In genomic region chr12:71947645-71948105, GRCh38 we compare ENCODE assay signal across 10 cellular contexts. TPM values are rescaled to one million over a fixed set of nuclear protein-coding genes. Genes with fewer than 3 reads are reported as not detected.
A peak's percentile ranks its signal among the peaks of the same experiment; 100 is the strongest.
DNase-seq lines count a peak whose midpoint lies in the region; ATAC-seq and TF ChIP-seq lines count a peak whose summit lies in the region.
"Had no signal": no experiment of that assay in that cellular context is flagged by ENCODE, and none has a peak within 500 bp of the region (broad histone marks: within the 10 kb centered on the region; RNA-seq: fewer than 3 reads in every experiment).

No MANE protein-coding gene starts in this region.

- H3K27ac Mint-ChIP-seq in brain = peak overlapping the region in 3 of 5 experiments; percentile 42 to 79 (median 54)
- no peak overlapping the region for H3K27ac Mint-ChIP-seq in CD4-positive, alpha-beta memory T cell
- H3K27ac Mint-ChIP-seq in immature natural killer cell = no peak overlapping the region

- DNase-seq in DMS153 treated with DMSO at 0.1 percent for 48 hours (lab: John Stamatoyannopoulos, UW; ENCODE audit: unreplicated experiment) = peak; percentile 95
- DNase-seq in NCI-H2029 treated with DMSO at 0.1 percent for 48 hours (lab: John Stamatoyannopoulos, UW) = peak; percentile 97
- peak in 1 of 2 donors; percentile 56 for DNase-seq in left lung
- DNase-seq in CD4-positive, alpha-beta memory T cell = no peak
- DNase-seq in SKM-1 (lab: John Stamatoyannopoulos, UW; ENCODE audit: unreplicated experiment) = no peak
- no peak for DNase-seq in middle frontal gyrus (ENCODE audit: extremely low spot score, low spot score)
- no peak for DNase-seq in immature natural killer cell
- DNase-seq: activated CD4-positive, alpha-beta T cell treated with anti-CD3 and anti-CD28 coated beads, Interleukin-2, amount 50 U/mL, for 48 hours; DND-41 had no signal

- CTCF ChIA-PET in CD4-positive, alpha-beta memory T cell (lab: Charles Lee; ENCODE audit: partially characterized antibody) = no interaction called here

- TF ChIP-seq CTCF in brain (conservative IDR thresholded peaks at IDR 0.05) (no peak), left lung (IDR thresholded peaks at IDR 0.05) (no peak)

- H3K27me3 ChIP-seq in left lung = peaks cover 0 to 16% of the 10 kb centered on the region in 2 donors
- peaks cover 5% of the 10 kb centered on the region for H3K27me3 ChIP-seq in CD4-positive, alpha-beta memory T cell (ENCODE audit: insufficient read depth, low read length)

- peak; percentile 92 for ATAC-seq in left lung

- no peaks in the 10 kb centered on the region for H3K9me3 ChIP-seq in left lung
- no peaks in the 10 kb centered on the region for H3K9me3 ChIP-seq in CD4-positive, alpha-beta memory T cell (ENCODE audit: control insufficient read depth in 1 of 2, low read length in 2 of 2)

- peaks cover 0 to 3% (median 0%) of the 10 kb centered on the region in 5 experiments for H3K9me3 Mint-ChIP-seq in brain
- peaks cover 0 to 2% (median 0%) of the 10 kb centered on the region in 8 donors for H3K9me3 Mint-ChIP-seq in CD4-positive, alpha-beta memory T cell
- no peaks in the 10 kb centered on the region for H3K9me3 Mint-ChIP-seq in immature natural killer cell

- intact Hi-C loops in left lung (cut with DNase I) = no loop called here
- intact Hi-C loops in CD4-positive, alpha-beta memory T cell (cut with micrococcal nuclease) = no loop called here

- no peaks in the 10 kb centered on the region for H3K36me3 ChIP-seq in left lung
- H3K36me3 ChIP-seq in CD4-positive, alpha-beta memory T cell (ENCODE audit: insufficient read depth, low read length) = no peaks in the 10 kb centered on the region

- POLR2A ChIA-PET in CD4-positive, alpha-beta memory T cell (lab: Charles Lee; ENCODE audit: partially characterized antibody) = no interaction called here

- peak overlapping the region in 1 of 2 donors; percentile 24 for H3K27ac ChIP-seq in left lung
- H3K27ac ChIP-seq in CD4-positive, alpha-beta memory T cell (ENCODE audit: low read depth, low read length) = no peak overlapping the region

- H3K27me3 Mint-ChIP-seq in brain (peaks cover 5% of the 10 kb centered on the region), immature natural killer cell (ENCODE audit: low read depth in 3 of 3) (peaks cover 5 to 16% (median 7%) of the 10 kb centered on the region in 3 donors)
- H3K27me3 Mint-ChIP-seq in CD4-positive, alpha-beta memory T cell = peaks cover 14 to 27% of the 10 kb centered on the region in 2 donors

- H3K36me3 Mint-ChIP-seq in brain (no peaks in the 10 kb centered on the region), immature natural killer cell (no peaks in the 10 kb centered on the region)
- no peaks in the 10 kb centered on the region for H3K36me3 Mint-ChIP-seq in CD4-positive, alpha-beta memory T cell

- no peaks in the 10 kb centered on the region for H3K4me1 ChIP-seq in left lung
- H3K4me1 ChIP-seq in CD4-positive, alpha-beta memory T cell (ENCODE audit: insufficient read depth, low read length) = no peaks in the 10 kb centered on the region

- peak overlapping the region in 4 of 5 experiments; percentile 15 to 73 (median 32) for H3K4me3 Mint-ChIP-seq in brain
- no peak overlapping the region for H3K4me3 Mint-ChIP-seq in CD4-positive, alpha-beta memory T cell
- no peak overlapping the region for H3K4me3 Mint-ChIP-seq in immature natural killer cell

- H3K4me1 Mint-ChIP-seq in brain (peaks cover 38% of the 10 kb centered on the region), immature natural killer cell (no peaks in the 10 kb centered on the region)
- no peaks in the 10 kb centered on the region for H3K4me1 Mint-ChIP-seq in CD4-positive, alpha-beta memory T cell

- no peak overlapping the region for H3K4me3 ChIP-seq in left lung
- H3K4me3 ChIP-seq in CD4-positive, alpha-beta memory T cell (ENCODE audit: low read length in 2 of 2) = no peak overlapping the region

RNA-seq across cellular contexts. Expression of gene TPH2, which starts 9.0 kb away (rescaled TPM):
- not detected for polyA plus RNA-seq in brain (ENCODE audit: insufficient read depth, low read depth, low replicate concordance)
- total RNA-seq in left lung = under 1 TPM in 1 of 2 donors, not detected in 1; 0.10 TPM
- total RNA-seq in CD4-positive, alpha-beta memory T cell = under 1 TPM in 1 of 2 experiments, not detected in 1; 0.12 TPM
- polyA plus RNA-seq in CD4-positive, alpha-beta memory T cell = not detected
- polyA plus RNA-seq in immature natural killer cell = not detected

Comparison
In these comparisons a context has a peak if more than half of its experiments do, and no peak if none do; other contexts are left out.
1. DNase-seq: peak in DMS153 treated with DMSO at 0.1 percent for 48 hours (single experiment) and NCI-H2029 treated with DMSO at 0.1 percent for 48 hours (single experiment); none in CD4-positive, alpha-beta memory T cell (0 of 5), SKM-1 (single experiment), middle frontal gyrus (single experiment) and immature natural killer cell (0 of 3).
2. H3K27ac Mint-ChIP-seq: peak in brain (3 of 5); none in CD4-positive, alpha-beta memory T cell (0 of 7) and immature natural killer cell (0 of 6).
3. H3K4me3 Mint-ChIP-seq: peak in brain (4 of 5); none in CD4-positive, alpha-beta memory T cell (0 of 8) and immature natural killer cell (0 of 5).